ENCODE assay signal across 1 cellular context in the genomic region with DNA sequence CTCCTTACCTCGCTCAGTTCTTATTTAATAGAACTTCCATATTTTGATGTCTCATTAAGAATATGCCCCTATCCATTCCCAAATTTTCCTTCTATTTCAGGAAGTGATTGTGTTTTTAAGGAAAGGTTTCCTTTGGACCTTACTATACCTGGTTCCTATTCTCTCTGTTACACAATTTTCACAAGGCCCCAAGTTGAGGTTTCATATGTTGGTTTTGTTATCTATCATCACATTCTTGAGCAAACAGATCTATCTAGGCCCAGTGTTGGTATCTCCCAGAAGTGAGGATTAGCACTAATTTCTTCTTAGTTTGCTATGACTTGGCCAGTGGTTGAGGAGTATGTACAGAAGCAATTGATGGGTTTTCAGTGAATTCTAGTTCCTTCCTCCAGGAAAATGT.
TF ChIP-seq lines count a peak whose summit lies in the region.

No MANE protein-coding gene starts in this region.

TF ChIP-seq in HepG2, 621 proteins besides CTCF, POLR2A, EP300 and RAD21:
- TF ChIP-seq ZFP62 (CRISPR knock-in tag; IDR thresholded peaks at IDR 0.05): no peak
- TF ChIP-seq PHF21A (CRISPR knock-in tag; IDR thresholded peaks at IDR 0.05): no peak
- no peak for TF ChIP-seq ZNF781 (CRISPR knock-in tag; IDR thresholded peaks at IDR 0.05; ENCODE audit: borderline replicate concordance, not compliant biosample characterization)
- TF ChIP-seq TBL1XR1 (IDR thresholded peaks at IDR 0.05; ENCODE audit: borderline replicate concordance, low read length, partially characterized antibody): no peak
- TF ChIP-seq UBTF (CRISPR knock-in tag; IDR thresholded peaks at IDR 0.05): no peak
